ENCODE assay signal across 1 cellular context in the genomic region with DNA sequence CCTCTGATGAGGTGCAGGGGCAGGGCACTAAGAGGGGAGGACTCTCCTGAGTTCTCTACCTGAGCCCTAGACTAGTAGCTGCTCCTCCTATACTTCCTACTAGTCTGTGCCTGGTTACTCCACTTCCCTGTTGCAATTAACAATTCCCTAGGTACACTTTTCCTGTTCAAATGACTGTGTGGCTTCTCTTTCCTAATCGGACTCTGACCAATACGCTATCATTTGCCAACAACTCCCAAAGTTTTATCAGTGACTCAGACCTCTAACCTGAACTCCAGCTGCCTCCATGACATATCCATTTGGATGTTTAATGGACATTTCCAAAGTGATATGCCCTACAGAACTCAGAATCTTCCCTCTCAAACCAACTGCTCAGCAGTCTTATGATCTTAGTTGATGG.
A peak's percentile ranks its signal among the peaks of the same experiment; 100 is the strongest.
TF ChIP-seq lines count a peak whose summit lies in the region.

No MANE protein-coding gene starts in this region.

TF ChIP-seq in liver, 16 proteins besides CTCF, POLR2A, EP300 and RAD21:
- TF ChIP-seq TAF1 (conservative IDR thresholded peaks at IDR 0.05) (peak; percentile 21), EGR1 (IDR thresholded peaks at IDR 0.05; ENCODE audit: low read depth in 2 of 2) (peak in 1 of 2 donors; percentile 61), JUND (IDR thresholded peaks at IDR 0.05) (peak; percentile 46 to 84), YY1 (IDR thresholded peaks at IDR 0.05) (peak; percentile 79), SP1 (IDR thresholded peaks at IDR 0.05) (peak; percentile 48), HNF4A (conservative IDR thresholded peaks at IDR 0.05) (peak; percentile 57 to 69), GABPA (IDR thresholded peaks at IDR 0.05 in 1 of 2, conservative IDR thresholded peaks at IDR 0.05 in 1 of 2) (peak in 1 of 2 donors; percentile 38), RXRA (IDR thresholded peaks at IDR 0.05) (peak in 1 of 2 donors; percentile 57)
- TF ChIP-seq, protein P1, sequence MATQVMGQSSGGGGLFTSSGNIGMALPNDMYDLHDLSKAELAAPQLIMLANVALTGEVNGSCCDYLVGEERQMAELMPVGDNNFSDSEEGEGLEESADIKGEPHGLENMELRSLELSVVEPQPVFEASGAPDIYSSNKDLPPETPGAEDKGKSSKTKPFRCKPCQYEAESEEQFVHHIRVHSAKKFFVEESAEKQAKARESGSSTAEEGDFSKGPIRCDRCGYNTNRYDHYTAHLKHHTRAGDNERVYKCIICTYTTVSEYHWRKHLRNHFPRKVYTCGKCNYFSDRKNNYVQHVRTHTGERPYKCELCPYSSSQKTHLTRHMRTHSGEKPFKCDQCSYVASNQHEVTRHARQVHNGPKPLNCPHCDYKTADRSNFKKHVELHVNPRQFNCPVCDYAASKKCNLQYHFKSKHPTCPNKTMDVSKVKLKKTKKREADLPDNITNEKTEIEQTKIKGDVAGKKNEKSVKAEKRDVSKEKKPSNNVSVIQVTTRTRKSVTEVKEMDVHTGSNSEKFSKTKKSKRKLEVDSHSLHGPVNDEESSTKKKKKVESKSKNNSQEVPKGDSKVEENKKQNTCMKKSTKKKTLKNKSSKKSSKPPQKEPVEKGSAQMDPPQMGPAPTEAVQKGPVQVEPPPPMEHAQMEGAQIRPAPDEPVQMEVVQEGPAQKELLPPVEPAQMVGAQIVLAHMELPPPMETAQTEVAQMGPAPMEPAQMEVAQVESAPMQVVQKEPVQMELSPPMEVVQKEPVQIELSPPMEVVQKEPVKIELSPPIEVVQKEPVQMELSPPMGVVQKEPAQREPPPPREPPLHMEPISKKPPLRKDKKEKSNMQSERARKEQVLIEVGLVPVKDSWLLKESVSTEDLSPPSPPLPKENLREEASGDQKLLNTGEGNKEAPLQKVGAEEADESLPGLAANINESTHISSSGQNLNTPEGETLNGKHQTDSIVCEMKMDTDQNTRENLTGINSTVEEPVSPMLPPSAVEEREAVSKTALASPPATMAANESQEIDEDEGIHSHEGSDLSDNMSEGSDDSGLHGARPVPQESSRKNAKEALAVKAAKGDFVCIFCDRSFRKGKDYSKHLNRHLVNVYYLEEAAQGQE (IDR thresholded peaks at IDR 0.05): peak; percentile 19
- TF ChIP-seq, protein P2, sequence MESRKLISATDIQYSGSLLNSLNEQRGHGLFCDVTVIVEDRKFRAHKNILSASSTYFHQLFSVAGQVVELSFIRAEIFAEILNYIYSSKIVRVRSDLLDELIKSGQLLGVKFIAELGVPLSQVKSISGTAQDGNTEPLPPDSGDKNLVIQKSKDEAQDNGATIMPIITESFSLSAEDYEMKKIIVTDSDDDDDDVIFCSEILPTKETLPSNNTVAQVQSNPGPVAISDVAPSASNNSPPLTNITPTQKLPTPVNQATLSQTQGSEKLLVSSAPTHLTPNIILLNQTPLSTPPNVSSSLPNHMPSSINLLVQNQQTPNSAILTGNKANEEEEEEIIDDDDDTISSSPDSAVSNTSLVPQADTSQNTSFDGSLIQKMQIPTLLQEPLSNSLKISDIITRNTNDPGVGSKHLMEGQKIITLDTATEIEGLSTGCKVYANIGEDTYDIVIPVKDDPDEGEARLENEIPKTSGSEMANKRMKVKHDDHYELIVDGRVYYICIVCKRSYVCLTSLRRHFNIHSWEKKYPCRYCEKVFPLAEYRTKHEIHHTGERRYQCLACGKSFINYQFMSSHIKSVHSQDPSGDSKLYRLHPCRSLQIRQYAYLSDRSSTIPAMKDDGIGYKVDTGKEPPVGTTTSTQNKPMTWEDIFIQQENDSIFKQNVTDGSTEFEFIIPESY (IDR thresholded peaks at IDR 0.05): peak; percentile 37
- TF ChIP-seq, protein P3, sequence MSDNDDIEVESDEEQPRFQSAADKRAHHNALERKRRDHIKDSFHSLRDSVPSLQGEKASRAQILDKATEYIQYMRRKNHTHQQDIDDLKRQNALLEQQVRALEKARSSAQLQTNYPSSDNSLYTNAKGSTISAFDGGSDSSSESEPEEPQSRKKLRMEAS (IDR thresholded peaks at IDR 0.05): peak; percentile 62
